34 cellular contexts compared by ENCODE assay signal in genomic region chr6:18703546-18703945, GRCh38.
"Had no signal": no experiment of that assay in that cellular context is flagged by ENCODE, and none has a peak within 500 bp of the region (broad histone marks: within the 10 kb centered on the region; RNA-seq: fewer than 3 reads in every experiment).

No MANE protein-coding gene starts in this region.

- DNase-seq: Karpas-422, Kasumi-1, MG63, MM.1S, MV-4-11, NCI-H1048, NCI-H1092, NCI-H1092 treated with DMSO at 0.1 percent for 48 hours, NCI-H1105, NCI-H1105 treated with DMSO at 0.1 percent for 48 hours, NCI-H1417, NCI-H1417 treated with DMSO at 0.1 percent for 48 hours, NCI-H1436, NCI-H1436 treated with DMSO at 0.1 percent for 48 hours, NCI-H146, NCI-H1694, NCI-H1694 treated with DMSO at 0.1 percent for 48 hours, NCI-H187, NCI-H187 treated with DMSO at 0.1 percent for 48 hours, NCI-H1930, NCI-H2029, NCI-H2029 treated with DMSO at 0.1 percent for 48 hours, NCI-H2081, NCI-H2081 treated with DMSO at 0.1 percent for 48 hours, NCI-H2107, NCI-H2171, NCI-H2171 treated with DMSO at 0.1 percent for 48 hours, NCI-H2227 treated with DMSO at 0.1 percent for 48 hours, NCI-H226, NCI-H345, NCI-H446, NCI-H446 treated with DMSO at 0.1 percent for 48 hours, NCI-H510A, NCI-H510A treated with DMSO at 0.1 percent for 48 hours had no signal
